ENCODE assay signal across 11 cellular contexts in the genomic region with DNA sequence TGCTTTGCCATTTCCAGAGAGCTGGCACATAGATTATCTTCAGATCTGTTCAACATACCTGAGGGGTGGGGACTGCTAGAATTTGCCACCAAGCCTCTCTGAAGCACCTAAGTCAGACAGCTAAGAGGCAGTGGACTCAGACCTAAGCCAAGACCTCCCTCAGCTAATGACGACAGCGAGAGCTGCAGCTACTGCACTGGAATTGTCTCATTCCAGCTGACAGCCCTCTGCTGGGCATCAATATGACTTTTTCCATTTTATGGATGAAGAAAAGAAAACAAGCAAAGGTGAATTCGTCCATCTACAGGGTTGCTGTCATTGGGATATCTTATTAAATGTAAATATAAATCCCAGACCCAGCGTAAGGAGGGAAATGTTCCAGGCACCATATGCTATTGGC.
A peak's percentile ranks its signal among the peaks of the same experiment; 100 is the strongest.
DNase-seq lines count a peak whose midpoint lies in the region; ATAC-seq and TF ChIP-seq lines count a peak whose summit lies in the region.
"Had no signal": no experiment of that assay in that cellular context is flagged by ENCODE, and none has a peak within 500 bp of the region (broad histone marks: within the 10 kb centered on the region; RNA-seq: fewer than 3 reads in every experiment).

No MANE protein-coding gene starts in this region.

- H3K4me2 ChIP-seq in GM23248 (ENCODE audit: unreplicated experiment) = no peak overlapping the region
- H3K4me2 ChIP-seq in PC-3 (ENCODE audit: low read length) = no peak overlapping the region

- H3K27me3 ChIP-seq in GM23248 (replicated peaks; ENCODE audit: insufficient read depth) = no peaks in the 10 kb centered on the region
- H3K27me3 ChIP-seq in PC-3 (ENCODE audit: low read length) = 0 out of 2 replicates have a peak, but pooled peaks cover 5% of the 10 kb centered on the region

- no TSS peak for BruUV-seq in PC-3 (replicated peaks; lab: Mats Ljungman, UMichigan)

- no peak overlapping the region for H3K9ac ChIP-seq in GM23248
- H3K9ac ChIP-seq in PC-3 (ENCODE audit: low read length) = no peak overlapping the region

- H3K79me2 ChIP-seq in GM23248 (ENCODE audit: insufficient read depth) = no peaks in the 10 kb centered on the region
- H3K79me2 ChIP-seq in PC-3 (ENCODE audit: low read length) = no peaks in the 10 kb centered on the region

- H3K4me3 ChIP-seq in GM23248 (no peak overlapping the region), PC-3 (ENCODE audit: low read length) (no peak overlapping the region)

- no peaks in the 10 kb centered on the region for H3K4me1 ChIP-seq in GM23248 (ENCODE audit: insufficient read depth)
- no peaks in the 10 kb centered on the region for H3K4me1 ChIP-seq in PC-3 (ENCODE audit: insufficient read depth, low read length)

- intact Hi-C loops in PC-3 (cut with micrococcal nuclease) (loop anchor here (1.0 kb wide), 1 partner anchor 143 kb away; no protein-coding TSS in a partner anchor), sciatic nerve (cut with DNase I) (no loop called here)

- H3K36me3 ChIP-seq in GM23248 (ENCODE audit: low read depth) = no peaks in the 10 kb centered on the region
- no peaks in the 10 kb centered on the region for H3K36me3 ChIP-seq in PC-3 (ENCODE audit: low read depth, low read length)

- H2AFZ ChIP-seq in GM23248 (no peak overlapping the region), PC-3 (ENCODE audit: low read length) (no peak overlapping the region)

- in situ Hi-C loops in GM23248 (cut with MboI) = no loop called here

- POLR2A ChIA-PET in PC-3 (lab: Charles Lee; ENCODE audit: unreplicated experiment) = no interaction called here

- DNase-seq in GM23248 (peak; percentile 51), PC-3 (peak; percentile 20), fibroblast of peridontal ligament (ENCODE audit: extremely low read depth) (peak; percentile 66), sciatic nerve (ENCODE audit: low spot score) (no peak), GOT3 (lab: John Stamatoyannopoulos, UW) (no peak), putamen (ENCODE audit: low spot score) (no peak)
- no peak for DNase-seq in effector CD8-positive, alpha-beta T cell (lab: John Stamatoyannopoulos, UW)
- DNase-seq: DND-41, natural killer cell, NCI-H1092 treated with DMSO at 0.1 percent for 48 hours had no signal

- H3K27ac ChIP-seq in GM23248 (no peak overlapping the region), PC-3 (ENCODE audit: low read length) (no peak overlapping the region)

- TF ChIP-seq CTCF in PC-3 (conservative IDR thresholded peaks at IDR 0.05; ENCODE audit: low read depth, low read length) = peak; percentile 46; the same call in 1 of the 2 replicates

- WGBS in GM23248 (ENCODE audit: low coverage in 1 of 2, low lambda C conversion rate in 2 of 2, missing lambda C conversion rate in 2 of 2), 2 experiments = 50 to 53% methylated on average over 4 of the region's 4 CpGs

- ATAC-seq in PC-3 = peak; percentile 31; the same call in 1 of the 2 replicates
- peak; percentile 58 for ATAC-seq in sciatic nerve
- ATAC-seq: natural killer cell; stimulated activated effector memory CD8-positive, alpha-beta T cell treated with anti-CD3 and anti-CD28 coated beads, Interleukin-12 subunit alpha, Interleukin-12 subunit beta, amount 100 ng/mL, for 72 hours had no signal

- H3K9me3 ChIP-seq in GM23248 (ENCODE audit: low read depth) = no peaks in the 10 kb centered on the region
- H3K9me3 ChIP-seq in PC-3 (ENCODE audit: low read length) = no peaks in the 10 kb centered on the region

- H3K9me2 ChIP-seq in GM23248 (ENCODE audit: insufficient read depth) = no peaks in the 10 kb centered on the region
- H3K9me2 ChIP-seq in PC-3 (replicated peaks; ENCODE audit: low read length) = no peaks in the 10 kb centered on the region

- no peaks in the 10 kb centered on the region for H3F3A ChIP-seq in GM23248 (ENCODE audit: insufficient read depth)
- no peaks in the 10 kb centered on the region for H3F3A ChIP-seq in PC-3 (ENCODE audit: low read length, unreplicated experiment)

- CTCF ChIA-PET in PC-3 (lab: Charles Lee) = interaction anchor here (0.6 to 0.8 kb wide), 2 partner anchors 145 to 182 kb away, joined by 3 read pairs; no protein-coding TSS in a partner anchor

- H4K20me1 ChIP-seq in GM23248 (ENCODE audit: insufficient read depth) (no peaks in the 10 kb centered on the region), PC-3 (ENCODE audit: low read length) (no peaks in the 10 kb centered on the region)

Comparison
In these comparisons a context has a peak if more than half of its experiments do, and no peak if none do; other contexts are left out.
1. DNase-seq: peak in GM23248 (single experiment), PC-3 (single experiment) and fibroblast of peridontal ligament (single experiment); none in sciatic nerve (single experiment), GOT3 (single experiment), effector CD8-positive, alpha-beta T cell (single experiment) and putamen (single experiment).